In genomic region chr15:45606413-45606812, GRCh38 we compare ENCODE assay signal across 36 cellular contexts. TPM values are rescaled to one million over a fixed set of nuclear protein-coding genes. Genes with fewer than 3 reads are reported as not detected.
A peak's percentile ranks its signal among the peaks of the same experiment; 100 is the strongest.
DNase-seq lines count a peak whose midpoint lies in the region; ATAC-seq, FAIRE-seq and TF ChIP-seq lines count a peak whose summit lies in the region.
"Had no signal": no experiment of that assay in that cellular context is flagged by ENCODE, and none has a peak within 500 bp of the region (broad histone marks: within the 10 kb centered on the region; RNA-seq: fewer than 3 reads in every experiment).

No MANE protein-coding gene starts in this region.

- no peaks in the 10 kb centered on the region for H3K27me3 Mint-ChIP-seq in dendritic cell treated with granulocyte-macrophage colony-stimulating factor and Interleukin-4, amounts not matched to agents 40 ng/mL and 50 ng/mL, for 4 days
- no peaks in the 10 kb centered on the region for H3K27me3 Mint-ChIP-seq in osteocyte (ENCODE audit: unreplicated experiment)
- H3K27me3 Mint-ChIP-seq: natural killer cell treated with Interleukin-12 subunit alpha and Interleukin-12 subunit beta and Interleukin-15 and Interleukin-18, amount 100 ng/mL, for 72 hours had no signal

- peak overlapping the region; percentile 46 for H3K4me3 Mint-ChIP-seq in dendritic cell treated with granulocyte-macrophage colony-stimulating factor and Interleukin-4, amounts not matched to agents 40 ng/mL and 50 ng/mL, for 4 days
- H3K4me3 Mint-ChIP-seq in osteocyte (ENCODE audit: unreplicated experiment): no peak overlapping the region
- H3K4me3 Mint-ChIP-seq: natural killer cell treated with Interleukin-12 subunit alpha and Interleukin-12 subunit beta and Interleukin-15 and Interleukin-18, amount 100 ng/mL, for 72 hours had no signal

- H3K27ac ChIP-seq in kidney (ENCODE audit: low read depth in 2 of 2, low read length in 2 of 2): no peak overlapping the region
- H3K27ac ChIP-seq: 22Rv1, C4-2B, cardiac muscle cell, GM23248, RWPE1, sigmoid colon had no signal

- H3K27ac Mint-ChIP-seq in dendritic cell treated with granulocyte-macrophage colony-stimulating factor and Interleukin-4, amounts not matched to agents 40 ng/mL and 50 ng/mL, for 4 days: peak overlapping the region; percentile 86
- H3K27ac Mint-ChIP-seq in osteocyte (ENCODE audit: unreplicated experiment): no peak overlapping the region
- H3K27ac Mint-ChIP-seq: natural killer cell treated with Interleukin-12 subunit alpha and Interleukin-12 subunit beta and Interleukin-15 and Interleukin-18, amount 100 ng/mL, for 72 hours had no signal

- peaks cover 66% of the 10 kb centered on the region for H3K36me3 Mint-ChIP-seq in dendritic cell treated with granulocyte-macrophage colony-stimulating factor and Interleukin-4, amounts not matched to agents 40 ng/mL and 50 ng/mL, for 4 days (ENCODE audit: low read depth)
- H3K36me3 Mint-ChIP-seq in osteocyte (ENCODE audit: unreplicated experiment): peaks cover 19% of the 10 kb centered on the region

- H3K4me3 ChIP-seq in GM12865 (ENCODE audit: low read depth, low read length): no peak overlapping the region
- H3K4me3 ChIP-seq in kidney (ENCODE audit: low read length in 2 of 2): no peak overlapping the region
- H3K4me3 ChIP-seq: cardiac muscle cell, GM23248, lung, sigmoid colon had no signal

- no peak overlapping the region for H3K9ac ChIP-seq in kidney (ENCODE audit: low read length in 2 of 2)
- H3K9ac ChIP-seq: GM23248 had no signal

- peaks cover 2 to 9% of the 10 kb centered on the region in 2 donors for H3K36me3 ChIP-seq in kidney (ENCODE audit: control insufficient read depth in 1 of 2, insufficient read depth in 2 of 2, low read length in 2 of 2)

- TF ChIP-seq CTCF in GM12865 (IDR thresholded peaks at IDR 0.05; ENCODE audit: insufficient read depth, low read depth, low read length, missing control alignments) (no peak), osteocyte (IDR thresholded peaks at IDR 0.05) (no peak), kidney (IDR thresholded peaks at IDR 0.05; ENCODE audit: borderline replicate concordance, extremely low read depth, insufficient read depth) (no peak)

- intact Hi-C loops in dendritic cell treated with granulocyte-macrophage colony-stimulating factor and Interleukin-4, amounts not matched to agents 40 ng/mL and 50 ng/mL, for 4 days (cut with micrococcal nuclease): no loop called here
- intact Hi-C loops in kidney (cut with DNase I): no loop called here

- H3K4me1 Mint-ChIP-seq in dendritic cell treated with granulocyte-macrophage colony-stimulating factor and Interleukin-4, amounts not matched to agents 40 ng/mL and 50 ng/mL, for 4 days (ENCODE audit: low read depth): peaks cover 58% of the 10 kb centered on the region
- H3K4me1 Mint-ChIP-seq in osteocyte (ENCODE audit: unreplicated experiment): no peaks in the 10 kb centered on the region

- no peak for ATAC-seq in HG03460 (IDR thresholded peaks at IDR 0.05; ENCODE audit: unreplicated experiment)
- ATAC-seq: left cardiac atrium; natural killer cell treated with Interleukin-12 subunit alpha and Interleukin-12 subunit beta and Interleukin-15 and Interleukin-18, amount 100 ng/mL, for 72 hours had no signal

- no peaks in the 10 kb centered on the region for H3K9me3 Mint-ChIP-seq in dendritic cell treated with granulocyte-macrophage colony-stimulating factor and Interleukin-4, amounts not matched to agents 40 ng/mL and 50 ng/mL, for 4 days
- no peaks in the 10 kb centered on the region for H3K9me3 Mint-ChIP-seq in osteocyte (ENCODE audit: unreplicated experiment)
- H3K9me3 Mint-ChIP-seq: natural killer cell treated with Interleukin-12 subunit alpha and Interleukin-12 subunit beta and Interleukin-15 and Interleukin-18, amount 100 ng/mL, for 72 hours had no signal

- DNase-seq in NOMO-1 (lab: John Stamatoyannopoulos, UW; ENCODE audit: unreplicated experiment in 2 of 2) (peak; percentile 15 to 33), NOMO-1 treated with dmso at 0.1 percent for 144 hours (lab: John Stamatoyannopoulos, UW; ENCODE audit: unreplicated experiment) (no peak), GM12865 (ENCODE audit: low read depth) (peak; percentile 17), MV-4-11 (lab: John Stamatoyannopoulos, UW) (peak; percentile 77), osteocyte (ENCODE audit: extremely low spot score, unreplicated experiment) (no peak), kidney (no peak)
- DNase-seq: activated CD4-positive, alpha-beta T cell treated with anti-CD3 and anti-CD28 coated beads, Interleukin-2, amount 50 U/mL, for 48 hours; activated gamma-delta T cell; effector CD4-positive, alpha-beta T cell; GM23248; hippocampal formation; Kasumi-1; left cardiac atrium; NCI-H1048; NCI-H1694 treated with DMSO at 0.1 percent for 48 hours; NCI-H446; NCI-H774; occipital lobe; OCI-M1; sigmoid colon; stimulated activated CD4-positive, alpha-beta T cell treated with anti-CD3 and anti-CD28 coated beads, Interleukin-12 subunit alpha, Interleukin-12 subunit beta, amount 100 ng/mL, for 4 hours; stimulated activated CD4-positive, alpha-beta T cell treated with anti-CD3 and anti-CD28 coated beads, Interleukin-2, amount 100 ng/mL, for 48 hours; substantia nigra; trophoblast cell had no signal

- H3K9me3 ChIP-seq in kidney (ENCODE audit: control insufficient read depth in 1 of 2, low read length in 2 of 2): no peaks in the 10 kb centered on the region
- H3K9me3 ChIP-seq: sigmoid colon had no signal

- no peaks in the 10 kb centered on the region for H3K4me1 ChIP-seq in kidney (ENCODE audit: control insufficient read depth in 1 of 2, insufficient read depth in 1 of 2, low read depth in 1 of 2, low read length in 2 of 2)

- FAIRE-seq in kidney (lab: Jason Lieb, UNC): no peak
- FAIRE-seq: astrocyte, colon, G401.6, TTC549 had no signal

RNA-seq across cellular contexts. Expression of gene BLOC1S6, which starts 19.2 kb away (rescaled TPM):
- 48.8 and 49.7 TPM in 2 replicates for total RNA-seq in osteocyte
- 35.0 TPM for total RNA-seq in kidney
- 14.8 TPM for polyA plus RNA-seq in kidney (ENCODE audit: insufficient read depth, low read depth, low replicate concordance)

RNA-seq across cellular contexts. Expression of gene SQOR, which starts 28.4 kb away (rescaled TPM):
- total RNA-seq in osteocyte (21.6 and 22.6 TPM in 2 replicates), kidney (67.5 TPM)
- polyA plus RNA-seq in kidney (ENCODE audit: insufficient read depth, low read depth, low replicate concordance): 43.4 TPM

Comparison
In these comparisons a context has a peak if more than half of its experiments do, and no peak if none do; other contexts are left out.
1. DNase-seq: peak in NOMO-1 (2 of 2), GM12865 (single experiment) and MV-4-11 (single experiment); none in NOMO-1 treated with dmso at 0.1 percent for 144 hours (single experiment), osteocyte (single experiment) and kidney (single experiment).